In the genomic region with DNA sequence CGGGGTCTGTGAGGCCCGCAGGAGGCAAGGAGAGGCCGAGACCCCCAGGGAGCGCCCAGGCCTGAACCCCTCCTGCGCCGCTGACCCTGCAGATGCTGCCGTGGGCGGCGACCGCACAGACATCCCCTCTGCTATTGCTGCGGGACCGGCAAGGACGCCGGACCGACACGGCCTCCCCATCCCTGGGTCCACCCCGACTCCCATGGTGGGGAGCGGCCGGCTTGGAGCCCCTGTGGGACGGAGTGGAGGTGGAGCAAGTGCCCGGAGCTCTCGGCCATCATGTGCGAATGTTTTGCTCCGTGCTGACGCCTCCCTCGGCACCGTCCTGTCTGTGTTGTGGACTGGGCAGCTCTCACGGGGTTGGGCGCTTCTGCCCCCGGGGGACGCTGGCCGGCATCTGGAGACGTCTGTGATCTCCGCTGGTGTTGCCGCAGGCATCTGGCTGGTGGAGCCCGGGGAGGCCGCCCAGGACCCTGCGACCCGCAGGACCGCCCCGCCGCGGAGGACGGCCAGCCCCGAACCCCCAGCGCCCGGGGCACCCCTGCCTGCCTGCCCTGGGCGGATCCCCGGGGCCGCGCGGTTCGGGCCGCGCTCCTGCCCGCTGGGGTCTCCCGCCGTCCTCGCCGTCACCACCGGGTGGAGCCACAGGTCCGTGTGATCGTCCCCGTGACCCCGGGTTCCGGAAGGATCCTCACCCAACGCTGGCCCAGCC, we compare ENCODE assay signal across 1 cellular context.
TF ChIP-seq lines count a peak whose summit lies in the region.

No MANE protein-coding gene starts in this region.

TF ChIP-seq in HepG2, 621 proteins besides CTCF, POLR2A, EP300 and RAD21 (continued from another document):
- TF ChIP-seq, protein P1, sequence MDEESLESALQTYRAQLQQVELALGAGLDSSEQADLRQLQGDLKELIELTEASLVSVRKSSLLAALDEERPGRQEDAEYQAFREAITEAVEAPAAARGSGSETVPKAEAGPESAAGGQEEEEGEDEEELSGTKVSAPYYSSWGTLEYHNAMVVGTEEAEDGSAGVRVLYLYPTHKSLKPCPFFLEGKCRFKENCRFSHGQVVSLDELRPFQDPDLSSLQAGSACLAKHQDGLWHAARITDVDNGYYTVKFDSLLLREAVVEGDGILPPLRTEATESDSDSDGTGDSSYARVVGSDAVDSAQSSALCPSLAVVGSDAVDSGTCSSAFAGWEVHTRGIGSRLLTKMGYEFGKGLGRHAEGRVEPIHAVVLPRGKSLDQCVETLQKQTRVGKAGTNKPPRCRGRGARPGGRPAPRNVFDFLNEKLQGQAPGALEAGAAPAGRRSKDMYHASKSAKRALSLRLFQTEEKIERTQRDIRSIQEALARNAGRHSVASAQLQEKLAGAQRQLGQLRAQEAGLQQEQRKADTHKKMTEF (CRISPR knock-in tag; IDR thresholded peaks at IDR 0.05) = no peak
- TF ChIP-seq GABPB1 (CRISPR knock-in tag; IDR thresholded peaks at IDR 0.05) = peak; percentile 49; the same call in 1 of the 2 replicates
- TF ChIP-seq, protein P2, sequence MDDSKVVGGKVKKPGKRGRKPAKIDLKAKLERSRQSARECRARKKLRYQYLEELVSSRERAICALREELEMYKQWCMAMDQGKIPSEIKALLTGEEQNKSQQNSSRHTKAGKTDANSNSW (CRISPR knock-in tag; IDR thresholded peaks at IDR 0.05; ENCODE audit: borderline replicate concordance) = no peak
- no peak for TF ChIP-seq ZNF841 (CRISPR knock-in tag; IDR thresholded peaks at IDR 0.05; ENCODE audit: borderline replicate concordance)
- TF ChIP-seq TBP (CRISPR knock-in tag; IDR thresholded peaks at IDR 0.05) = no peak
- no peak for TF ChIP-seq ZNF674 (CRISPR knock-in tag; IDR thresholded peaks at IDR 0.05; ENCODE audit: low read depth)
- TF ChIP-seq HMG20A (CRISPR knock-in tag; IDR thresholded peaks at IDR 0.05; ENCODE audit: borderline replicate concordance) = no peak
- no peak for TF ChIP-seq DPF2 (CRISPR knock-in tag; IDR thresholded peaks at IDR 0.05; ENCODE audit: borderline replicate concordance, low read depth)
- TF ChIP-seq, protein P3, sequence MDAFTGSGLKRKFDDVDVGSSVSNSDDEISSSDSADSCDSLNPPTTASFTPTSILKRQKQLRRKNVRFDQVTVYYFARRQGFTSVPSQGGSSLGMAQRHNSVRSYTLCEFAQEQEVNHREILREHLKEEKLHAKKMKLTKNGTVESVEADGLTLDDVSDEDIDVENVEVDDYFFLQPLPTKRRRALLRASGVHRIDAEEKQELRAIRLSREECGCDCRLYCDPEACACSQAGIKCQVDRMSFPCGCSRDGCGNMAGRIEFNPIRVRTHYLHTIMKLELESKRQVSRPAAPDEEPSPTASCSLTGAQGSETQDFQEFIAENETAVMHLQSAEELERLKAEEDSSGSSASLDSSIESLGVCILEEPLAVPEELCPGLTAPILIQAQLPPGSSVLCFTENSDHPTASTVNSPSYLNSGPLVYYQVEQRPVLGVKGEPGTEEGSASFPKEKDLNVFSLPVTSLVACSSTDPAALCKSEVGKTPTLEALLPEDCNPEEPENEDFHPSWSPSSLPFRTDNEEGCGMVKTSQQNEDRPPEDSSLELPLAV (CRISPR knock-in tag; conservative IDR thresholded peaks at IDR 0.05; ENCODE audit: low read depth) = no peak
- TF ChIP-seq ZNF670 (CRISPR knock-in tag; IDR thresholded peaks at IDR 0.05; ENCODE audit: borderline replicate concordance) = no peak
- TF ChIP-seq ARNT2 (CRISPR knock-in tag; IDR thresholded peaks at IDR 0.05; ENCODE audit: low read depth) = peak; percentile 36; the same call in 1 of the 2 replicates
- TF ChIP-seq ZNF138 (CRISPR knock-in tag; IDR thresholded peaks at IDR 0.05; ENCODE audit: low read depth) = no peak
- TF ChIP-seq NR2F6 (IDR thresholded peaks at IDR 0.05) = no peak
- peak; percentile 51; the same call in 1 of the 2 replicates for TF ChIP-seq NR2F6 (CRISPR knock-in tag; IDR thresholded peaks at IDR 0.05)
- no peak for TF ChIP-seq ZSCAN12 (CRISPR knock-in tag; IDR thresholded peaks at IDR 0.05)
- TF ChIP-seq ZBTB38 (CRISPR knock-in tag; IDR thresholded peaks at IDR 0.05) = no peak
- TF ChIP-seq KDM2A (CRISPR knock-in tag; IDR thresholded peaks at IDR 0.05; ENCODE audit: borderline replicate concordance, low read depth) = peak; percentile 56; the same call in 1 of the 2 replicates
- TF ChIP-seq, protein P4, sequence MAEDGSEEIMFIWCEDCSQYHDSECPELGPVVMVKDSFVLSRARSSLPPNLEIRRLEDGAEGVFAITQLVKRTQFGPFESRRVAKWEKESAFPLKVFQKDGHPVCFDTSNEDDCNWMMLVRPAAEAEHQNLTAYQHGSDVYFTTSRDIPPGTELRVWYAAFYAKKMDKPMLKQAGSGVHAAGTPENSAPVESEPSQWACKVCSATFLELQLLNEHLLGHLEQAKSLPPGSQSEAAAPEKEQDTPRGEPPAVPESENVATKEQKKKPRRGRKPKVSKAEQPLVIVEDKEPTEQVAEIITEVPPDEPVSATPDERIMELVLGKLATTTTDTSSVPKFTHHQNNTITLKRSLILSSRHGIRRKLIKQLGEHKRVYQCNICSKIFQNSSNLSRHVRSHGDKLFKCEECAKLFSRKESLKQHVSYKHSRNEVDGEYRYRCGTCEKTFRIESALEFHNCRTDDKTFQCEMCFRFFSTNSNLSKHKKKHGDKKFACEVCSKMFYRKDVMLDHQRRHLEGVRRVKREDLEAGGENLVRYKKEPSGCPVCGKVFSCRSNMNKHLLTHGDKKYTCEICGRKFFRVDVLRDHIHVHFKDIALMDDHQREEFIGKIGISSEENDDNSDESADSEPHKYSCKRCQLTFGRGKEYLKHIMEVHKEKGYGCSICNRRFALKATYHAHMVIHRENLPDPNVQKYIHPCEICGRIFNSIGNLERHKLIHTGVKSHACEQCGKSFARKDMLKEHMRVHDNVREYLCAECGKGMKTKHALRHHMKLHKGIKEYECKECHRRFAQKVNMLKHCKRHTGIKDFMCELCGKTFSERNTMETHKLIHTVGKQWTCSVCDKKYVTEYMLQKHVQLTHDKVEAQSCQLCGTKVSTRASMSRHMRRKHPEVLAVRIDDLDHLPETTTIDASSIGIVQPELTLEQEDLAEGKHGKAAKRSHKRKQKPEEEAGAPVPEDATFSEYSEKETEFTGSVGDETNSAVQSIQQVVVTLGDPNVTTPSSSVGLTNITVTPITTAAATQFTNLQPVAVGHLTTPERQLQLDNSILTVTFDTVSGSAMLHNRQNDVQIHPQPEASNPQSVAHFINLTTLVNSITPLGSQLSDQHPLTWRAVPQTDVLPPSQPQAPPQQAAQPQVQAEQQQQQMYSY (CRISPR knock-in tag; IDR thresholded peaks at IDR 0.05) = no peak
- TF ChIP-seq KMT2B (CRISPR knock-in tag; IDR thresholded peaks at IDR 0.05) = no peak
- peak; percentile 47; the same call in 1 of the 2 replicates for TF ChIP-seq ETV5 (CRISPR knock-in tag; IDR thresholded peaks at IDR 0.05; ENCODE audit: borderline replicate concordance)
- 0 out of 2 replicates have a peak, but pooled peaks have one; percentile 10 for TF ChIP-seq FOXO1 (CRISPR knock-in tag; IDR thresholded peaks at IDR 0.05)
TF ChIP-seq in HepG2: peak in this region for 18.
